Comparison of ENCODE assay signal across 1 cellular context in the genomic region with DNA sequence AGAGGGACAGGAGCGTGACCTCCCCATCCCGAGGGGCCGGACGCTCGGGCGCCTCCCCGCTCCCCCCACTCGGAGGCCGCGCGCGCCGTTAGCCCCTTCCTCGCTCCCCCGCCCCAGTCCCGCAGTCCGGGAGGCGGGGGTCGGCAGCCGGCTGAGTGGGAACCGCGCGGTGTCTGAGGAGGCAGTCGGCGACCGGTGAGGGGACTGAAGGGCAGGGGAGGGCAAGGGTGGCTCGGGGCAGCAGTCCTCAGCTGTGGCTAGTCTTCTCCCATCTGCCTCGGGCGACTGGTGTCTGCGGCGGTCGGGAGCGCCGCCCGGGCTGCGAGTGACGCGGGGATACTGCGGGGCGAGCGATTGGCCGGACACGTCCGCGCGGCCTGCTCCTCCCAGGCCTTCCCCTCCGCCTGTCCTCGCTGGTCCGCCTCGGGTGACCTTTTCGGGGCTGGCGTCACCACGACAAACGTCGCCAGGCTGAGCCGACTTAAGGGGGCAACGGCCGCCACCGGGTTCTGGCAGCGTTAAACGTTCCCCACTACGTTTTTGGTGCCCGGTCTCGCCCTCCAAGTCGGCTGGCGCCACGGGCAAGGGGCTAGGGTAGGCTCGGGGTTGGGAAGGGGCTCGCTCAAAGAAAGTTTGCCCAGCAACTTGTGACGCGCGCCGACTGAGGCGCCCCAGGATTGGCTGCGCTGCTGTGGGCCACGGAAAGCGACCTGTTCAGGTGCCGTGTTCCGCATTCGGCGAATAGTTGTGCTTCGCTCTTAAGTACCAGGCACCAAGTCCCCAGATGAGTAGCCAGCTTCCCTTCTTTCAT.
TF ChIP-seq lines count a peak whose summit lies in the region.

No MANE protein-coding gene starts in this region.

TF ChIP-seq in HepG2, 621 proteins besides CTCF, POLR2A, EP300 and RAD21 (continued from another document and continues in another):
- TF ChIP-seq, protein P1, sequence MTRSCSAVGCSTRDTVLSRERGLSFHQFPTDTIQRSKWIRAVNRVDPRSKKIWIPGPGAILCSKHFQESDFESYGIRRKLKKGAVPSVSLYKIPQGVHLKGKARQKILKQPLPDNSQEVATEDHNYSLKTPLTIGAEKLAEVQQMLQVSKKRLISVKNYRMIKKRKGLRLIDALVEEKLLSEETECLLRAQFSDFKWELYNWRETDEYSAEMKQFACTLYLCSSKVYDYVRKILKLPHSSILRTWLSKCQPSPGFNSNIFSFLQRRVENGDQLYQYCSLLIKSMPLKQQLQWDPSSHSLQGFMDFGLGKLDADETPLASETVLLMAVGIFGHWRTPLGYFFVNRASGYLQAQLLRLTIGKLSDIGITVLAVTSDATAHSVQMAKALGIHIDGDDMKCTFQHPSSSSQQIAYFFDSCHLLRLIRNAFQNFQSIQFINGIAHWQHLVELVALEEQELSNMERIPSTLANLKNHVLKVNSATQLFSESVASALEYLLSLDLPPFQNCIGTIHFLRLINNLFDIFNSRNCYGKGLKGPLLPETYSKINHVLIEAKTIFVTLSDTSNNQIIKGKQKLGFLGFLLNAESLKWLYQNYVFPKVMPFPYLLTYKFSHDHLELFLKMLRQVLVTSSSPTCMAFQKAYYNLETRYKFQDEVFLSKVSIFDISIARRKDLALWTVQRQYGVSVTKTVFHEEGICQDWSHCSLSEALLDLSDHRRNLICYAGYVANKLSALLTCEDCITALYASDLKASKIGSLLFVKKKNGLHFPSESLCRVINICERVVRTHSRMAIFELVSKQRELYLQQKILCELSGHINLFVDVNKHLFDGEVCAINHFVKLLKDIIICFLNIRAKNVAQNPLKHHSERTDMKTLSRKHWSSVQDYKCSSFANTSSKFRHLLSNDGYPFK (CRISPR knock-in tag; IDR thresholded peaks at IDR 0.05; ENCODE audit: borderline replicate concordance) = 0 out of 2 replicates have a peak, but pooled peaks have one; percentile 67
- TF ChIP-seq SMARCE1 (IDR thresholded peaks at IDR 0.05; ENCODE audit: borderline replicate concordance) (no peak), BATF2 (CRISPR knock-in tag; IDR thresholded peaks at IDR 0.05) (peak; percentile 66; the same call in 1 of the 2 replicates), ZNF768 (CRISPR knock-in tag; IDR thresholded peaks at IDR 0.05) (peak; percentile 65), ZFP82 (CRISPR knock-in tag; IDR thresholded peaks at IDR 0.05; ENCODE audit: borderline replicate concordance) (peak; percentile 87; the same call in 1 of the 2 replicates), MED1 (CRISPR knock-in tag; IDR thresholded peaks at IDR 0.05) (peak; percentile 39; the same call in 1 of the 2 replicates), ZNF451 (CRISPR knock-in tag; IDR thresholded peaks at IDR 0.05) (no peak; the same call in 1 of the 2 replicates), SRF (IDR thresholded peaks at IDR 0.05; ENCODE audit: low read depth, low read length) (no peak), KLF12 (CRISPR knock-in tag; IDR thresholded peaks at IDR 0.05; ENCODE audit: borderline replicate concordance) (0 out of 2 replicates have a peak, but pooled peaks have one; percentile 50), PCBP1 (IDR thresholded peaks at IDR 0.05; ENCODE audit: borderline replicate concordance, low read depth, low read length) (0 out of 2 replicates have a peak, but pooled peaks have one; percentile 36), RORA (CRISPR knock-in tag; IDR thresholded peaks at IDR 0.05) (no peak), XRCC5 (optimal IDR thresholded peaks at IDR 0.05; ENCODE audit: low read length) (peak; percentile 13), ZNF776 (CRISPR knock-in tag; IDR thresholded peaks at IDR 0.05) (no peak; the same call in 1 of the 2 replicates), FOXM1 (CRISPR knock-in tag; IDR thresholded peaks at IDR 0.05) (no peak), EEA1 (CRISPR knock-in tag; IDR thresholded peaks at IDR 0.05; ENCODE audit: borderline replicate concordance) (no peak), CBFB (CRISPR knock-in tag; IDR thresholded peaks at IDR 0.05) (no peak), ZNF317 (CRISPR knock-in tag; IDR thresholded peaks at IDR 0.05) (no peak), HOXA5 (CRISPR knock-in tag; IDR thresholded peaks at IDR 0.05) (no peak), ATF4 (CRISPR knock-in tag; IDR thresholded peaks at IDR 0.05) (peak in 1 of 2 experiments; percentile 30; a peak in 1 of 4 replicates), SETDB1 (CRISPR knock-in tag; IDR thresholded peaks at IDR 0.05; ENCODE audit: borderline replicate concordance) (no peak), NFIC (IDR thresholded peaks at IDR 0.05; ENCODE audit: low read length) (no peak), PHF8 (CRISPR knock-in tag; IDR thresholded peaks at IDR 0.05) (peak; percentile 86), ZNF446 (CRISPR knock-in tag; IDR thresholded peaks at IDR 0.05) (0 out of 2 replicates have a peak, but pooled peaks have one; percentile 51), SALL2 (CRISPR knock-in tag; IDR thresholded peaks at IDR 0.05) (peak; percentile 88), SMC3 (IDR thresholded peaks at IDR 0.05; ENCODE audit: low read length) (no peak), IRF1 (CRISPR knock-in tag; IDR thresholded peaks at IDR 0.05; ENCODE audit: low read depth) (no peak), SAP130 (CRISPR knock-in tag; IDR thresholded peaks at IDR 0.05; ENCODE audit: low read depth) (peak; percentile 17), YEATS4 (CRISPR knock-in tag; IDR thresholded peaks at IDR 0.05; ENCODE audit: borderline replicate concordance) (peak; percentile 72), NR1H2 (CRISPR knock-in tag; IDR thresholded peaks at IDR 0.05; ENCODE audit: borderline replicate concordance, low read depth) (peak; percentile 61; the same call in 1 of the 2 replicates), KMT2B (CRISPR knock-in tag; IDR thresholded peaks at IDR 0.05) (peak; percentile 61), HMG20B (CRISPR knock-in tag; conservative IDR thresholded peaks at IDR 0.05) (peak; percentile 41), ZNF597 (CRISPR knock-in tag; IDR thresholded peaks at IDR 0.05) (0 out of 2 replicates have a peak, but pooled peaks have one; percentile 15), FOXP1 (IDR thresholded peaks at IDR 0.05) (no peak), FOXP1 (CRISPR knock-in tag; IDR thresholded peaks at IDR 0.05) (no peak), ZBTB38 (CRISPR knock-in tag; IDR thresholded peaks at IDR 0.05) (0 out of 2 replicates have a peak, but pooled peaks have one; percentile 13), ZNF772 (CRISPR knock-in tag; IDR thresholded peaks at IDR 0.05) (peak; percentile 85), HIVEP1 (CRISPR knock-in tag; IDR thresholded peaks at IDR 0.05) (peak; percentile 49; the same call in 1 of the 2 replicates), ZNF281 (CRISPR knock-in tag; IDR thresholded peaks at IDR 0.05; ENCODE audit: borderline replicate concordance) (no peak)
- TF ChIP-seq, protein P2, sequence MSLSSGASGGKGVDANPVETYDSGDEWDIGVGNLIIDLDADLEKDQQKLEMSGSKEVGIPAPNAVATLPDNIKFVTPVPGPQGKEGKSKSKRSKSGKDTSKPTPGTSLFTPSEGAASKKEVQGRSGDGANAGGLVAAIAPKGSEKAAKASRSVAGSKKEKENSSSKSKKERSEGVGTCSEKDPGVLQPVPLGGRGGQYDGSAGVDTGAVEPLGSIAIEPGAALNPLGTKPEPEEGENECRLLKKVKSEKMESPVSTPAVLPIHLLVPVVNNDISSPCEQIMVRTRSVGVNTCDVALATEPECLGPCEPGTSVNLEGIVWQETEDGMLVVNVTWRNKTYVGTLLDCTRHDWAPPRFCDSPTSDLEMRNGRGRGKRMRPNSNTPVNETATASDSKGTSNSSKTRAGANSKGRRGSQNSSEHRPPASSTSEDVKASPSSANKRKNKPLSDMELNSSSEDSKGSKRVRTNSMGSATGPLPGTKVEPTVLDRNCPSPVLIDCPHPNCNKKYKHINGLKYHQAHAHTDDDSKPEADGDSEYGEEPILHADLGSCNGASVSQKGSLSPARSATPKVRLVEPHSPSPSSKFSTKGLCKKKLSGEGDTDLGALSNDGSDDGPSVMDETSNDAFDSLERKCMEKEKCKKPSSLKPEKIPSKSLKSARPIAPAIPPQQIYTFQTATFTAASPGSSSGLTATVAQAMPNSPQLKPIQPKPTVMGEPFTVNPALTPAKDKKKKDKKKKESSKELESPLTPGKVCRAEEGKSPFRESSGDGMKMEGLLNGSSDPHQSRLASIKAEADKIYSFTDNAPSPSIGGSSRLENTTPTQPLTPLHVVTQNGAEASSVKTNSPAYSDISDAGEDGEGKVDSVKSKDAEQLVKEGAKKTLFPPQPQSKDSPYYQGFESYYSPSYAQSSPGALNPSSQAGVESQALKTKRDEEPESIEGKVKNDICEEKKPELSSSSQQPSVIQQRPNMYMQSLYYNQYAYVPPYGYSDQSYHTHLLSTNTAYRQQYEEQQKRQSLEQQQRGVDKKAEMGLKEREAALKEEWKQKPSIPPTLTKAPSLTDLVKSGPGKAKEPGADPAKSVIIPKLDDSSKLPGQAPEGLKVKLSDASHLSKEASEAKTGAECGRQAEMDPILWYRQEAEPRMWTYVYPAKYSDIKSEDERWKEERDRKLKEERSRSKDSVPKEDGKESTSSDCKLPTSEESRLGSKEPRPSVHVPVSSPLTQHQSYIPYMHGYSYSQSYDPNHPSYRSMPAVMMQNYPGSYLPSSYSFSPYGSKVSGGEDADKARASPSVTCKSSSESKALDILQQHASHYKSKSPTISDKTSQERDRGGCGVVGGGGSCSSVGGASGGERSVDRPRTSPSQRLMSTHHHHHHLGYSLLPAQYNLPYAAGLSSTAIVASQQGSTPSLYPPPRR (CRISPR knock-in tag; IDR thresholded peaks at IDR 0.05; ENCODE audit: borderline replicate concordance) = 0 out of 2 replicates have a peak, but pooled peaks have one; percentile 27
- TF ChIP-seq, protein P3, sequence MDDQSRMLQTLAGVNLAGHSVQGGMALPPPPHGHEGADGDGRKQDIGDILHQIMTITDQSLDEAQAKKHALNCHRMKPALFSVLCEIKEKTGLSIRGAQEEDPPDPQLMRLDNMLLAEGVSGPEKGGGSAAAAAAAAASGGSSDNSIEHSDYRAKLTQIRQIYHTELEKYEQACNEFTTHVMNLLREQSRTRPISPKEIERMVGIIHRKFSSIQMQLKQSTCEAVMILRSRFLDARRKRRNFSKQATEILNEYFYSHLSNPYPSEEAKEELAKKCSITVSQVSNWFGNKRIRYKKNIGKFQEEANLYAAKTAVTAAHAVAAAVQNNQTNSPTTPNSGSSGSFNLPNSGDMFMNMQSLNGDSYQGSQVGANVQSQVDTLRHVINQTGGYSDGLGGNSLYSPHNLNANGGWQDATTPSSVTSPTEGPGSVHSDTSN (CRISPR knock-in tag; IDR thresholded peaks at IDR 0.05; ENCODE audit: borderline replicate concordance) = no peak
- TF ChIP-seq, protein P4, sequence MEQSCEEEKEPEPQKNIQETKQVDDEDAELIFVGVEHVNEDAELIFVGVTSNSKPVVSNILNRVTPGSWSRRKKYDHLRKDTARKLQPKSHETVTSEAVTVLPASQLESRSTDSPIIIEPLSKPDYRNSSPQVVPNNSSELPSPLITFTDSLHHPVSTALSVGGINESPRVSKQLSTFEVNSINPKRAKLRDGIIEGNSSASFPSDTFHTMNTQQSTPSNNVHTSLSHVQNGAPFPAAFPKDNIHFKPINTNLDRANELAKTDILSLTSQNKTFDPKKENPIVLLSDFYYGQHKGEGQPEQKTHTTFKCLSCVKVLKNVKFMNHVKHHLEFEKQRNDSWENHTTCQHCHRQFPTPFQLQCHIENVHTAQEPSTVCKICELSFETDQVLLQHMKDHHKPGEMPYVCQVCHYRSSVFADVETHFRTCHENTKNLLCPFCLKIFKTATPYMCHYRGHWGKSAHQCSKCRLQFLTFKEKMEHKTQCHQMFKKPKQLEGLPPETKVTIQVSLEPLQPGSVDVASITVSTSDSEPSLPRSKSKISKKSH (CRISPR knock-in tag; IDR thresholded peaks at IDR 0.05; ENCODE audit: borderline replicate concordance) = 0 out of 2 replicates have a peak, but pooled peaks have one; percentile 12
